In the genomic region with DNA sequence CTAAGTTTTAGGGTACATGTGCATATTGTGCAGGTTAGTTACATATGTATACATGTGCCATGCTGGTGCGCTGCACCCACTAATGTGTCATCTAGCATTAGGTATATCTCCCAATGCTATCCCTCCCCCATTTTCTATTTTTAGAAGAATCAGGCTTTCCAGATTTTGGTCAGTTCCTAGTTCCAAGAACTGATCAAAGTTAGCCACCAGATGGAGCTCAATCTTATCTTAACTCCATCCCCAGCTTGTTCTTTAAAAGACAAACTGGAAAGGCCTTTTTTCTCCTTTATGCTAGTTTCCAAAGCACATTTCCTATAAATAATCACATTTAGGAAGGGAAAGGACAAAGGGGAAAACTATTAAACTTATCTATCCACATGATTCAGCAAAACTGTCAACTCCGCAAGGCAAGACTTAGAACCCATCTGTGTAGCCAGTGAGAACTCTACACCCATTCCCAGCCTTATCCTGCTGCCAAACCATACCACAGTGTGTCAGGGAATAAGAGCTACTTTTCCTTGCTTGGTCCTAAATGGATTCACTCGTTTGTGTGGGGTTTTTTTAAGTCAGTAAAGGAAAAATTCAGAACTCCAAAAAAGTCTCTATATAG, we compare ENCODE assay signal across 1 cellular context.
TF ChIP-seq lines count a peak whose summit lies in the region.

No MANE protein-coding gene starts in this region.

TF ChIP-seq in K562, 482 proteins besides CTCF, POLR2A, EP300 and RAD21 (continued from another document):
- TF ChIP-seq DEAF1 (CRISPR knock-in tag; IDR thresholded peaks at IDR 0.05), result peak; percentile 56; the same call in 1 of the 2 replicates
- TF ChIP-seq ARID1B (IDR thresholded peaks at IDR 0.05), result peak; percentile 80
- TF ChIP-seq ZC3H11A (IDR thresholded peaks at IDR 0.05; ENCODE audit: low read depth, low read length), result no peak
- no peak for TF ChIP-seq PHB2 (IDR thresholded peaks at IDR 0.05; ENCODE audit: low read depth)
- no peak for TF ChIP-seq ZNF318 (IDR thresholded peaks at IDR 0.05; ENCODE audit: borderline replicate concordance in 1 of 2, low read depth in 1 of 2)
- no peak for TF ChIP-seq ATF1 (CRISPR knock-in tag; IDR thresholded peaks at IDR 0.05)
- TF ChIP-seq ATF1 (tag; IDR thresholded peaks at IDR 0.05), result no peak
- TF ChIP-seq ZNF780A (CRISPR knock-in tag; IDR thresholded peaks at IDR 0.05), result no peak
- TF ChIP-seq CHCHD3 (CRISPR knock-in tag; IDR thresholded peaks at IDR 0.05), result no peak
- no peak for TF ChIP-seq ELK1 (CRISPR knock-in tag; IDR thresholded peaks at IDR 0.05)
- TF ChIP-seq ARID2 (IDR thresholded peaks at IDR 0.05), result no peak
- no peak for TF ChIP-seq SAFB (IDR thresholded peaks at IDR 0.05; ENCODE audit: borderline replicate concordance, low read depth, low read length)
- TF ChIP-seq, protein P1, sequence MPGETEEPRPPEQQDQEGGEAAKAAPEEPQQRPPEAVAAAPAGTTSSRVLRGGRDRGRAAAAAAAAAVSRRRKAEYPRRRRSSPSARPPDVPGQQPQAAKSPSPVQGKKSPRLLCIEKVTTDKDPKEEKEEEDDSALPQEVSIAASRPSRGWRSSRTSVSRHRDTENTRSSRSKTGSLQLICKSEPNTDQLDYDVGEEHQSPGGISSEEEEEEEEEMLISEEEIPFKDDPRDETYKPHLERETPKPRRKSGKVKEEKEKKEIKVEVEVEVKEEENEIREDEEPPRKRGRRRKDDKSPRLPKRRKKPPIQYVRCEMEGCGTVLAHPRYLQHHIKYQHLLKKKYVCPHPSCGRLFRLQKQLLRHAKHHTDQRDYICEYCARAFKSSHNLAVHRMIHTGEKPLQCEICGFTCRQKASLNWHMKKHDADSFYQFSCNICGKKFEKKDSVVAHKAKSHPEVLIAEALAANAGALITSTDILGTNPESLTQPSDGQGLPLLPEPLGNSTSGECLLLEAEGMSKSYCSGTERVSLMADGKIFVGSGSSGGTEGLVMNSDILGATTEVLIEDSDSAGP (CRISPR knock-in tag; IDR thresholded peaks at IDR 0.05), result no peak
- no peak for TF ChIP-seq ZNF311 (CRISPR knock-in tag; IDR thresholded peaks at IDR 0.05)
- no peak for TF ChIP-seq NR1H2 (CRISPR knock-in tag; IDR thresholded peaks at IDR 0.05)
- no peak for TF ChIP-seq ZNF583 (CRISPR knock-in tag; IDR thresholded peaks at IDR 0.05)
- no peak for TF ChIP-seq KLF1 (tag; IDR thresholded peaks at IDR 0.05)
- no peak for TF ChIP-seq ZNF212 (CRISPR knock-in tag; IDR thresholded peaks at IDR 0.05)
- TF ChIP-seq ATF6 (CRISPR knock-in tag; IDR thresholded peaks at IDR 0.05), result no peak
- TF ChIP-seq POLR2H (tag; IDR thresholded peaks at IDR 0.05; ENCODE audit: low read depth), result no peak
- TF ChIP-seq STAT5A (IDR thresholded peaks at IDR 0.05; ENCODE audit: borderline replicate concordance, low read length), result peak; percentile 89
- TF ChIP-seq BCL6 (CRISPR knock-in tag; IDR thresholded peaks at IDR 0.05), result no peak
- TF ChIP-seq SMARCB1 (IDR thresholded peaks at IDR 0.05; ENCODE audit: insufficient read length, low read depth), result no peak
- no peak for TF ChIP-seq BDP1 (IDR thresholded peaks at IDR 0.05; ENCODE audit: insufficient read depth, insufficient read length)
- no peak for TF ChIP-seq GATAD2A (IDR thresholded peaks at IDR 0.05)
- no peak for TF ChIP-seq CREB1 (IDR thresholded peaks at IDR 0.05)
- TF ChIP-seq CREB1 (CRISPR knock-in tag; IDR thresholded peaks at IDR 0.05), result no peak
- no peak for TF ChIP-seq U2AF1 (optimal IDR thresholded peaks at IDR 0.05; ENCODE audit: low read depth, low read length)
- no peak for TF ChIP-seq MCM7 (IDR thresholded peaks at IDR 0.05)
- TF ChIP-seq GTF2E2 (tag; IDR thresholded peaks at IDR 0.05), result no peak
- no peak for TF ChIP-seq PHTF2 (CRISPR knock-in tag; IDR thresholded peaks at IDR 0.05)
- TF ChIP-seq SPI1 (IDR thresholded peaks at IDR 0.05; ENCODE audit: borderline replicate concordance, low read depth, low read length), result no peak
- no peak for TF ChIP-seq ADNP (tag; IDR thresholded peaks at IDR 0.05)
